In genomic region chr2:42041377-42042127, GRCh38 we compare ENCODE assay signal across 2 cellular contexts.
TF ChIP-seq lines count a peak whose summit lies in the region.

No MANE protein-coding gene starts in this region.

TF ChIP-seq in A549, 52 proteins besides CTCF, POLR2A, EP300 and RAD21 (continued from another document):
- no peak for TF ChIP-seq CBX8 (IDR thresholded peaks at IDR 0.05)
- TF ChIP-seq CHD4 (IDR thresholded peaks at IDR 0.05; ENCODE audit: borderline replicate concordance) = no peak

TF ChIP-seq in WTC11, 78 proteins besides CTCF, POLR2A, EP300 and RAD21 (continued from another document):
- TF ChIP-seq E2F1 (CRISPR knock-in tag; IDR thresholded peaks at IDR 0.05) = no peak
- no peak for TF ChIP-seq ZNF423 (CRISPR knock-in tag; IDR thresholded peaks at IDR 0.05)
- no peak for TF ChIP-seq PRDM15 (CRISPR knock-in tag; IDR thresholded peaks at IDR 0.05)
- TF ChIP-seq ZNF232 (CRISPR knock-in tag; IDR thresholded peaks at IDR 0.05) = no peak
- TF ChIP-seq SMAD3 (CRISPR knock-in tag; IDR thresholded peaks at IDR 0.05; ENCODE audit: borderline replicate concordance) = no peak
- TF ChIP-seq ZNF396 (CRISPR knock-in tag; IDR thresholded peaks at IDR 0.05; ENCODE audit: borderline replicate concordance) = no peak
- TF ChIP-seq ZMAT4 (CRISPR knock-in tag; IDR thresholded peaks at IDR 0.05) = no peak
- no peak for TF ChIP-seq AFF4 (CRISPR knock-in tag; IDR thresholded peaks at IDR 0.05; ENCODE audit: borderline replicate concordance)
- no peak for TF ChIP-seq ESRRA (CRISPR knock-in tag; IDR thresholded peaks at IDR 0.05; ENCODE audit: borderline replicate concordance)
- TF ChIP-seq TP53 (CRISPR knock-in tag; IDR thresholded peaks at IDR 0.05) = no peak
- no peak for TF ChIP-seq GTF2I (CRISPR knock-in tag; conservative IDR thresholded peaks at IDR 0.05)
- no peak for TF ChIP-seq NR3C1 (CRISPR knock-in tag; conservative IDR thresholded peaks at IDR 0.05; ENCODE audit: low read depth)
- no peak for TF ChIP-seq FOXP4 (CRISPR knock-in tag; IDR thresholded peaks at IDR 0.05)
- TF ChIP-seq PREB (CRISPR knock-in tag; IDR thresholded peaks at IDR 0.05; ENCODE audit: borderline replicate concordance) = no peak
